13 cellular contexts compared by ENCODE assay signal in the genomic region with DNA sequence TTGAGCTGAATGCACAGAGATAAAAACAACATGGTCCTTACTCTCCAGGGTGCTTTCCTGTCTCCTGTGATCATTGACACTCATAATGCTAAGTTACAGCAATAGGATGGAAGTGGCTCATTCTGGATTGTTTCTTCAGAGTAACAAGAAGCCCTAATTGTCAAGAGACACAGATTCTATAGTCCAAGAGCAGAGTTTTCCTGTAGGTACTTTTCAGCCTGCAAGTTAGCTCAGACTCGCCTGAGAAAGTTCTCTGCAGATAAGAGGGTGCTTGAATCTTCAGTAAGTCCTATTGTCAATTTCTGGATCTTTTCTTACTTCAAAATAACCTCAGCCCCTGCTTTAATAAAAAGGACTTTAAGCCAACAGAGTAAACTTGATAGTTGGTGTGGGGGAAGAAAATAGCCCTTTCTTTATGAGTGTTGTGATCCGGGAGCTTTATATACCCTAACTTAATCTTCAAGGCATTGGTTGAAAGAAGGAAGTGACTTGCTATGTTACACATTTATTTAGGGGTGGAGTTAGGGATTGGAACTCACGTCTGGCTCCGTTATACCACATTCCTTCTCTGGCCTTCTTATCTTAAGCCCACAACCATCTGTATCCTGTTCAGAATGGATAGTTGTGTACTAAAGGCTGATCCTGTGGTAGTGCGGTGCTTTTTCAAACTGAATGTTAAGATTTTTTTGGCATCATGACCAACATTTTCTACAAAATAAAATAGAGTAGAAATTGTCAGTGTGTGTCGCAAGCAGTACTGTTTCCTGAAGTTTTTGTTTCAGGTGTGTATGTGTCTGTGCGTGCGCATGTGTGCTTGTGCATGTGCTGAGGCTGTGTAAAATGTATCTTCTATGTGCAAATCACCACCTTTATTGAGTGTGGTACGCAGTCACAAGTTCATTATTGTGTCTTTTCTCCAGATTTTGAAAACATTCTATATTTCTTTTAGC.
A peak's percentile ranks its signal among the peaks of the same experiment; 100 is the strongest.
DNase-seq lines count a peak whose midpoint lies in the region; ATAC-seq and TF ChIP-seq lines count a peak whose summit lies in the region.
"Had no signal": no experiment of that assay in that cellular context is flagged by ENCODE, and none has a peak within 500 bp of the region (broad histone marks: within the 10 kb centered on the region; RNA-seq: fewer than 3 reads in every experiment).

No MANE protein-coding gene starts in this region.

- H3K27ac ChIP-seq in 22Rv1, result peak overlapping the region; percentile 58
- H3K27ac ChIP-seq: breast epithelium, uterus had no signal

- TF ChIP-seq CTCF in 22Rv1 (IDR thresholded peaks at IDR 0.05), result no peak

- ATAC-seq in HG03460 (IDR thresholded peaks at IDR 0.05; ENCODE audit: unreplicated experiment), result no peak
- ATAC-seq in GM18517 (IDR thresholded peaks at IDR 0.05; ENCODE audit: unreplicated experiment), result no peak
- ATAC-seq: GM12878 had no signal

- peak; percentile 29 for DNase-seq in HCEC 1CT
- peak; percentile 24 for DNase-seq in UCSD-AML1 (lab: John Stamatoyannopoulos, UW; ENCODE audit: unreplicated experiment)
- peak; percentile 18 for DNase-seq in iPS-NIHi7 (ENCODE audit: extremely low spot score)
- no peak for DNase-seq in SHP77 (lab: John Stamatoyannopoulos, UW)
- no peak for DNase-seq in nucleus accumbens (lab: John Stamatoyannopoulos, UW)
- DNase-seq: NCI-H1092, posterior cingulate gyrus, uterus had no signal

Comparison
In these comparisons a context has a peak if more than half of its experiments do, and no peak if none do; other contexts are left out.
1. DNase-seq: peak in HCEC 1CT (single experiment), UCSD-AML1 (single experiment) and iPS-NIHi7 (single experiment); none in SHP77 (0 of 2) and nucleus accumbens (0 of 56).